ENCODE assay signal across 17 cellular contexts in genomic region chr1:83976920-83977319, GRCh38. TPM values are rescaled to one million over a fixed set of nuclear protein-coding genes. Genes with fewer than 3 reads are reported as not detected.
DNase-seq lines count a peak whose midpoint lies in the region; ATAC-seq, FAIRE-seq and TF ChIP-seq lines count a peak whose summit lies in the region.
"Had no signal": no experiment of that assay in that cellular context is flagged by ENCODE, and none has a peak within 500 bp of the region (broad histone marks: within the 10 kb centered on the region; RNA-seq: fewer than 3 reads in every experiment).

No MANE protein-coding gene starts in this region.

- TF ChIP-seq POLR2A in HepG2 (IDR thresholded peaks at IDR 0.05; ENCODE audit: insufficient read depth in 1 of 2, low read depth in 2 of 2, low read length in 2 of 2) (no peak), right lobe of liver (IDR thresholded peaks at IDR 0.05) (no peak), K562 (conservative IDR thresholded peaks at IDR 0.05) (no peak)

- no peak for TF ChIP-seq RAD21 in HepG2 (CRISPR knock-in tag; IDR thresholded peaks at IDR 0.05)
- TF ChIP-seq RAD21 in K562 (CRISPR knock-in tag; conservative IDR thresholded peaks at IDR 0.05 in 1 of 2, IDR thresholded peaks at IDR 0.05 in 1 of 2), result no peak

- H3K27ac ChIP-seq in HepG2 (ENCODE audit: extremely low read length, insufficient read depth, low read length) (no peak overlapping the region), right lobe of liver (no peak overlapping the region), K562 (ENCODE audit: extremely low read depth, low read depth, low read length) (no peak overlapping the region)
- H3K27ac ChIP-seq: 22Rv1 had no signal

- H3K4me1 ChIP-seq in HepG2 (ENCODE audit: insufficient read depth, low read length) (no peaks in the 10 kb centered on the region), right lobe of liver (no peaks in the 10 kb centered on the region), K562 (replicated peaks in 1 of 2; ENCODE audit: control insufficient read depth in 2 of 2, insufficient read depth in 2 of 2, low read length in 2 of 2) (no peaks in the 10 kb centered on the region)

- WGBS in HepG2 (ENCODE audit: low lambda C conversion rate), result 3% methylated on average over 4 of the region's 4 CpGs
- 70% methylated on average over 4 of the region's 4 CpGs for WGBS in right lobe of liver (ENCODE audit: insufficient coverage, low coverage, low lambda C conversion rate, missing lambda C conversion rate)
- 18% methylated on average over 4 of the region's 4 CpGs for WGBS in K562 (ENCODE audit: insufficient coverage, low coverage, missing lambda C conversion rate)

- TF ChIP-seq CTCF in HepG2 (CRISPR knock-in tag; IDR thresholded peaks at IDR 0.05) (no peak), right lobe of liver (IDR thresholded peaks at IDR 0.05) (no peak), K562 (IDR thresholded peaks at IDR 0.05 in 2 of 3, conservative IDR thresholded peaks at IDR 0.05 in 1 of 3; ENCODE audit: insufficient read depth in 2 of 3, low read depth in 1 of 3, low read length in 3 of 3) (no peak)

- no peak overlapping the region for H3K4me3 ChIP-seq in HepG2 (replicated peaks in 1 of 3; ENCODE audit: insufficient read depth in 1 of 3, low read depth in 2 of 3, low read length in 3 of 3)
- no peak overlapping the region for H3K4me3 ChIP-seq in right lobe of liver
- no peak overlapping the region for H3K4me3 ChIP-seq in K562
- H3K4me3 ChIP-seq: GM23338 had no signal

- H4K20me1 ChIP-seq in HepG2 (ENCODE audit: insufficient read depth, low read length) (no peaks in the 10 kb centered on the region), K562 (replicated peaks; ENCODE audit: control insufficient read depth, insufficient read depth, low read length) (no peaks in the 10 kb centered on the region)

- TF ChIP-seq EP300 in HepG2 (IDR thresholded peaks at IDR 0.05; ENCODE audit: low read depth in 2 of 2, low read length in 2 of 2) (no peak), HepG2 (CRISPR knock-in tag; IDR thresholded peaks at IDR 0.05; ENCODE audit: borderline replicate concordance) (no peak), K562 (IDR thresholded peaks at IDR 0.05; ENCODE audit: low read length) (no peak)

- H3K79me2 ChIP-seq in HepG2 (ENCODE audit: insufficient read depth, low read length) (no peaks in the 10 kb centered on the region), K562 (ENCODE audit: control insufficient read depth, insufficient read depth, low read length) (no peaks in the 10 kb centered on the region)

- H3K9ac ChIP-seq in HepG2 (ENCODE audit: insufficient read depth, low read depth, low read length) (no peak overlapping the region), K562 (ENCODE audit: insufficient read depth in 1 of 2, low read depth in 2 of 2, low read length in 2 of 2) (no peak overlapping the region)

- no peaks in the 10 kb centered on the region for H3K36me3 Mint-ChIP-seq in activated CD4-positive, alpha-beta memory T cell treated with anti-CD3 and anti-CD28 coated beads, Interleukin-2, amount 10 ng/mL, durations not matched to agents 7 days and 5 days (ENCODE audit: low read depth)
- H3K36me3 Mint-ChIP-seq: CD4-positive, alpha-beta memory T cell had no signal

- H3K27ac Mint-ChIP-seq in activated CD4-positive, alpha-beta memory T cell treated with anti-CD3 and anti-CD28 coated beads, Interleukin-2, amount 10 ng/mL, durations not matched to agents 7 days and 5 days, result no peak overlapping the region
- H3K27ac Mint-ChIP-seq: CD4-positive, alpha-beta memory T cell; GM23338; H9 had no signal

- no peaks in the 10 kb centered on the region for H3K27me3 ChIP-seq in HepG2 (ENCODE audit: control insufficient read depth in 1 of 2, insufficient read depth in 2 of 2, low read length in 2 of 2)
- H3K27me3 ChIP-seq in right lobe of liver, result no peaks in the 10 kb centered on the region
- H3K27me3 ChIP-seq in K562 (ENCODE audit: control insufficient read depth in 2 of 2, insufficient read depth in 2 of 2, low read length in 2 of 2), result no peaks in the 10 kb centered on the region

- ATAC-seq in HepG2 (no peak), right lobe of liver (no peak), K562 (no peak), HG03280 (IDR thresholded peaks at IDR 0.05; ENCODE audit: unreplicated experiment) (no peak), GM21390 (IDR thresholded peaks at IDR 0.05; ENCODE audit: unreplicated experiment) (no peak), HG03460 (IDR thresholded peaks at IDR 0.05; ENCODE audit: unreplicated experiment) (no peak)
- ATAC-seq: GM23338, HCT116 had no signal

- H3K27me3 Mint-ChIP-seq in activated CD4-positive, alpha-beta memory T cell treated with anti-CD3 and anti-CD28 coated beads, Interleukin-2, amount 10 ng/mL, durations not matched to agents 7 days and 5 days, result no peaks in the 10 kb centered on the region

- H3K4me2 ChIP-seq in HepG2 (ENCODE audit: low read depth, low read length) (no peak overlapping the region), K562 (ENCODE audit: insufficient read depth, low read length) (no peak overlapping the region)
- H3K4me2 ChIP-seq: GM23338 had no signal

- H3K9me1 ChIP-seq in K562 (ENCODE audit: control insufficient read depth, insufficient read depth, low read length), result no peaks in the 10 kb centered on the region

- no peaks in the 10 kb centered on the region for H3K4me1 Mint-ChIP-seq in activated CD4-positive, alpha-beta memory T cell treated with anti-CD3 and anti-CD28 coated beads, Interleukin-2, amount 10 ng/mL, durations not matched to agents 7 days and 5 days
- H3K4me1 Mint-ChIP-seq: CD4-positive, alpha-beta memory T cell; GM23338; H9 had no signal

- no peaks in the 10 kb centered on the region for H3K9me3 ChIP-seq in HepG2 (ENCODE audit: low read length)
- no peaks in the 10 kb centered on the region for H3K9me3 ChIP-seq in right lobe of liver
- no peaks in the 10 kb centered on the region for H3K9me3 ChIP-seq in K562 (replicated peaks; ENCODE audit: control insufficient read depth, insufficient read depth, low read depth, low read length)

- H3K4me3 Mint-ChIP-seq in activated CD4-positive, alpha-beta memory T cell treated with anti-CD3 and anti-CD28 coated beads, Interleukin-2, amount 10 ng/mL, durations not matched to agents 7 days and 5 days, result no peak overlapping the region
- H3K4me3 Mint-ChIP-seq: CD4-positive, alpha-beta memory T cell; GM23338; H9 had no signal

- in situ Hi-C loops in HepG2 (cut with HindIII; ENCODE audit: extremely low pct_ligation_motif_present, low pct_unique_long_range_greater_than_20kb), result no loop called here
- in situ Hi-C loops in K562 (cut with MboI), result no loop called here

- no peak for FAIRE-seq in HepG2 (lab: Jason Lieb, UNC)
- FAIRE-seq in K562 (lab: Jason Lieb, UNC), result no peak
- peak; percentile 82 for FAIRE-seq in islet of Langerhans (lab: Jason Lieb, UNC)
- FAIRE-seq: GM12891, GM18507 had no signal

- CTCF ChIA-PET in HepG2 (lab: Yijun Ruan, JAX; ENCODE audit: low intra/inter-chr PET ratio, low total read pairs) (no interaction called here), K562 (lab: Yijun Ruan, JAX; ENCODE audit: low intra/inter-chr PET ratio) (no interaction called here)
- CTCF ChIA-PET in activated CD4-positive, alpha-beta memory T cell treated with anti-CD3 and anti-CD28 coated beads, Interleukin-2, amount 10 ng/mL, durations not matched to agents 7 days and 5 days (lab: Charles Lee), result no interaction called here

- BruUV-seq in HepG2 (replicated peaks; lab: Mats Ljungman, UMichigan), result no TSS peak
- BruUV-seq in K562 (replicated peaks; lab: Mats Ljungman, UMichigan), result no TSS peak

- POLR2A ChIA-PET in HepG2 (lab: Yijun Ruan, JAX), result no interaction called here
- POLR2A ChIA-PET in K562 (lab: Yijun Ruan, JAX), result no interaction called here
- POLR2A ChIA-PET in activated CD4-positive, alpha-beta memory T cell treated with anti-CD3 and anti-CD28 coated beads, Interleukin-2, amount 10 ng/mL, durations not matched to agents 7 days and 5 days (lab: Charles Lee), result no interaction called here

- DNase-seq in HepG2 (ENCODE audit: low spot score), result no peak
- no peak for DNase-seq in right lobe of liver
- no peak for DNase-seq in K562 (ENCODE audit: extremely low read depth in 1 of 4, low spot score in 3 of 4)
- no peak for DNase-seq in activated CD4-positive, alpha-beta memory T cell treated with anti-CD3 and anti-CD28 coated beads, Interleukin-2, amount 10 ng/mL, durations not matched to agents 7 days and 5 days
- DNase-seq: CD4-positive, alpha-beta memory T cell; EL; GF-D8; H9 had no signal

- H3K36me3 ChIP-seq in HepG2 (replicated peaks in 1 of 2; ENCODE audit: control insufficient read depth in 1 of 2, insufficient read depth in 2 of 2, low read length in 2 of 2) (no peaks in the 10 kb centered on the region), right lobe of liver (no peaks in the 10 kb centered on the region), K562 (ENCODE audit: control insufficient read depth, insufficient read depth, low read length) (no peaks in the 10 kb centered on the region)

- H3K9me3 Mint-ChIP-seq in activated CD4-positive, alpha-beta memory T cell treated with anti-CD3 and anti-CD28 coated beads, Interleukin-2, amount 10 ng/mL, durations not matched to agents 7 days and 5 days, result no peaks in the 10 kb centered on the region
- H3K9me3 Mint-ChIP-seq: CD4-positive, alpha-beta memory T cell; GM23338 had no signal

- intact Hi-C loops in HepG2 (cut with micrococcal nuclease; ENCODE audit: unreplicated experiment) (no loop called here), right lobe of liver (cut with DNase I) (no loop called here), K562 (cut with micrococcal nuclease) (no loop called here)

- H2AFZ ChIP-seq in HepG2 (ENCODE audit: low read length) (no peak overlapping the region), K562 (ENCODE audit: low read depth, low read length) (no peak overlapping the region)
- H2AFZ ChIP-seq: GM23338 had no signal

RNA-seq across cellular contexts. Expression of gene TTLL7, which starts 22.0 kb away (rescaled TPM):
- total RNA-seq in HepG2 (2016; rRNA removed; fragmentation: Illumina TruSeq; extraction: Trizol) (0.22 and 0.38 TPM in 2 replicates), right lobe of liver (1 to 10 TPM in 5 of 6 experiments, under 1 TPM in 1; 0.92 to 7.2 (median 3.9) TPM), K562 (2014; rRNA removed) (1.5 and 2.0 TPM in 2 replicates), K562 (2014; rRNA removed; fragmentation: Illumina TruSeq; extraction: Trizol) (2.1 and 2.3 TPM in 2 replicates), K562 (2015; rRNA removed; fragmentation: Illumina TruSeq; extraction: Trizol) (1.6 and 2.6 TPM in 2 replicates), K562 (2021) (1.7 and 2.1 TPM in 2 replicates)
- 0.30 and 0.71 TPM in 2 replicates for total RNA-seq in HepG2 (2016; cell fraction: cytosol; rRNA removed; fragmentation: Illumina TruSeq; extraction: Trizol; ENCODE audit: low read depth)
- total RNA-seq in HepG2 (2016; cell fraction: insoluble cytoplasmic fraction; rRNA removed; fragmentation: Illumina TruSeq; extraction: Trizol), result 0.24 and 0.46 TPM in 2 replicates
- total RNA-seq in HepG2 (2016; cell fraction: membrane; rRNA removed; fragmentation: Illumina TruSeq; extraction: Trizol), result 0.21 and 0.37 TPM in 2 replicates
- total RNA-seq in HepG2 (2016; cell fraction: nucleus; rRNA removed; fragmentation: Illumina TruSeq; extraction: Trizol), result 0.25 and 0.47 TPM in 2 replicates
- polyA plus RNA-seq in HepG2 (2011; rRNA removed) (0.07 and 0.13 TPM in 2 replicates), K562 (2011; rRNA removed) (0.41 and 1.7 TPM in 2 replicates), K562 (2014; fragmentation: Illumina TruSeq; extraction: Trizol) (1.5 TPM in 2 replicates), K562 (2014; fragmentation: Nextera tagmentation; extraction: Ambion mirVana) (under 1 TPM; 0.63 to 0.78 TPM), K562 (2014; rRNA removed) (0.80 and 1.2 TPM in 2 replicates)
- 0.04 and 0.10 TPM in 2 replicates for polyA plus RNA-seq in HepG2 (2011; cell fraction: cytosol; rRNA removed)
- 0.08 and 0.19 TPM in 2 replicates for polyA plus RNA-seq in HepG2 (2011; cell fraction: nucleus; rRNA removed)
- polyA plus RNA-seq in HepG2 (2012), result 0.20 TPM in 1 of 2 replicates, not detected in the other
- not detected in 2 replicates for polyA plus RNA-seq in HepG2 (2016; cell fraction: cytosol; fragmentation: Illumina TruSeq; extraction: Trizol; ENCODE audit: low read depth)
- 0.29 and 0.39 TPM in 2 replicates for polyA plus RNA-seq in HepG2 (2016; cell fraction: insoluble cytoplasmic fraction; fragmentation: Illumina TruSeq; extraction: Trizol; ENCODE audit: low read depth)
- polyA plus RNA-seq in HepG2 (2016; cell fraction: membrane; fragmentation: Illumina TruSeq; extraction: Trizol; ENCODE audit: low read depth), result 0.14 TPM in 1 of 2 replicates, not detected in the other
- 0.44 and 0.72 TPM in 2 replicates for polyA plus RNA-seq in HepG2 (2016; cell fraction: nucleus; fragmentation: Illumina TruSeq; extraction: Trizol; ENCODE audit: insufficient read depth, low read depth)
- polyA minus RNA-seq in HepG2 (2011; rRNA and poly(A)+ RNA removed; ENCODE audit: low replicate concordance), result 0.35 TPM in 1 of 2 replicates, not detected in the other
- not detected in 2 replicates for polyA minus RNA-seq in HepG2 (2011; cell fraction: cytosol; rRNA and poly(A)+ RNA removed)
- not detected in 2 replicates for polyA minus RNA-seq in HepG2 (2011; cell fraction: nucleus; rRNA and poly(A)+ RNA removed)
- total RNA-seq in K562 (2011; cell fraction: chromatin; rRNA removed; ENCODE audit: low replicate concordance), result 3.6 and 9.3 TPM in 2 replicates
- 1.3 and 1.4 TPM in 2 replicates for total RNA-seq in K562 (2011; cell fraction: nucleolus; rRNA removed)
- 2.1 and 6.4 TPM in 2 replicates for total RNA-seq in K562 (2011; cell fraction: nucleoplasm; rRNA removed)
- polyA plus RNA-seq in K562 (2011; cell fraction: cytosol; rRNA removed), result 0.24 and 0.45 TPM in 2 replicates
- polyA plus RNA-seq in K562 (2011; cell fraction: nucleus; rRNA removed), result 0.65 and 2.3 TPM in 2 replicates
- polyA plus RNA-seq in K562 (2012), result 1.7 and 2.5 TPM in 2 replicates
- 0.75 and 3.4 TPM in 2 replicates for polyA minus RNA-seq in K562 (2011; rRNA and poly(A)+ RNA removed)
- 1.3 TPM in 1 of 2 replicates, not detected in the other for polyA minus RNA-seq in K562 (2011; cell fraction: cytosol; rRNA and poly(A)+ RNA removed)
- polyA minus RNA-seq in K562 (2011; cell fraction: nucleus; rRNA and poly(A)+ RNA removed), result 0.33 and 1.8 TPM in 2 replicates
- 1 to 10 TPM; 2.2 to 2.5 TPM for total RNA-seq in activated CD4-positive, alpha-beta memory T cell treated with anti-CD3 and anti-CD28 coated beads, Interleukin-2, amount 10 ng/mL, durations not matched to agents 7 days and 5 days

Comparison
In these comparisons a context has a peak if more than half of its experiments do, and no peak if none do; other contexts are left out.
1. Of the 241 proteins assayed by ChIP-seq in both HepG2 and K562: peak only in HepG2: none; only in K562: MAFG; in both: MAFF and MAFK; in neither: 238.